28 cellular contexts compared by ENCODE assay signal in the genomic region with DNA sequence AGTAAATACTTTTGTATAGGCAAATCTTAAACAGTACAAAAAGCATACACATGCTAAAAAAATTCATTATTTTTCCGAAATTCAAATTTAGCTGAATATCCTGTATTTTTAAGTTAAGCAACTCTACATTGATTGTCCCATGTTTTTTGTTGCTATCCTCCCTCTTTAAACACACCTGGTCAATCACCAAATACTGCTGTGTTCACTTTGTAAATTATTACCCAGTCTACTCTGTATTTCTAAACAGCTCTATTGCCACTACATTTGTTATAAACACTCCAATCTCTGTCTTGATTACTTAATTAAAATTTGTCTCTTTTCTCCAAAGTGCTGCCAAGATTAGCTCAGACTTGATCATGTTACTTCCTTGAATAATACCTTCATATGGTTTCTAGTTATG.
"Had no signal": no experiment of that assay in that cellular context is flagged by ENCODE, and none has a peak within 500 bp of the region (broad histone marks: within the 10 kb centered on the region; RNA-seq: fewer than 3 reads in every experiment).

No MANE protein-coding gene starts in this region.

- H3K4me1 ChIP-seq: colonic mucosa, esophagus muscularis mucosa, esophagus squamous epithelium, foreskin keratinocyte, gastrocnemius medialis, gastroesophageal sphincter had no signal

- DNase-seq: colonic mucosa; cortex of kidney; dermis blood vessel endothelial cell; dorsolateral prefrontal cortex; effector CD4-positive, alpha-beta T cell; effector CD8-positive, alpha-beta T cell; effector memory CD4-positive, alpha-beta T cell; effector memory CD8-positive, alpha-beta T cell; endodermal cell; erythroblast; esophagus squamous epithelium; foreskin fibroblast; foreskin keratinocyte; foreskin melanocyte; gastrocnemius medialis; glutamatergic neuron; head of caudate nucleus; heart left ventricle; heart right ventricle had no signal

- H3K36me3 ChIP-seq: colonic mucosa, esophagus muscularis mucosa, esophagus squamous epithelium, gastrocnemius medialis, gastroesophageal sphincter, heart left ventricle, heart right ventricle had no signal

- H3K27me3 ChIP-seq: colonic mucosa, dorsolateral prefrontal cortex, esophagus muscularis mucosa, esophagus squamous epithelium, foreskin keratinocyte, gastrocnemius medialis, gastroesophageal sphincter, heart left ventricle, heart right ventricle had no signal

- ATAC-seq: effector memory CD8-positive, alpha-beta T cell; esophagus mucosa; foreskin keratinocyte; gastrocnemius medialis; gastroesophageal sphincter; heart left ventricle; heart right ventricle had no signal

- FAIRE-seq: colon, endometrium, endothelial cell of umbilical vein, frontal cortex had no signal

- H3K9me3 ChIP-seq: colonic mucosa, esophagus muscularis mucosa, esophagus squamous epithelium, gastrocnemius medialis, gastroesophageal sphincter, heart left ventricle, heart right ventricle had no signal

- H3K4me3 ChIP-seq: colonic mucosa, coronary artery, dorsolateral prefrontal cortex, esophagus muscularis mucosa, esophagus squamous epithelium, gastrocnemius medialis, gastroesophageal sphincter, heart left ventricle, heart right ventricle had no signal

- H3K27ac ChIP-seq: colonic mucosa, coronary artery, dorsolateral prefrontal cortex, epithelial cell of prostate, esophagus muscularis mucosa, esophagus squamous epithelium, foreskin keratinocyte, gastrocnemius medialis, gastroesophageal sphincter, heart left ventricle, heart right ventricle had no signal
